Comparison of ENCODE assay signal across 10 cellular contexts in the genomic region with DNA sequence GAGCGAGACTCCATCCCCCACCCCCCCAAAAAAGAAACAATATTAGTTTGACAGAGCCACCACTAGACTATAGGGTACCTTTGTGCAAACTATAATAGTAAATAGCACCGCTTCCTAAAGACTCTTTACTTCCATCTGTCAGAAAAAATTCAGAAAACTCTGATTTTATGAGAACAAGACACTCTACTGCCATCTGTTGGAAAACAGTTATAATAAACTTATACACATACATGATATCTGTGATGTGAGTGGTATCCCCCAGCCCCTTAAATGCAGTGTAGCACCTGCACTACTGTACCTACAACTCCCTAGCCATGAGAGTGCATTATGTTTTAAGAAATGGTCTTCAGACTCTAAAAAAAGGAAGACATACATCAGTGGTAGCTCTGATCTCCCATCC. TPM values are rescaled to one million over a fixed set of nuclear protein-coding genes. Genes with fewer than 3 reads are reported as not detected.
DNase-seq lines count a peak whose midpoint lies in the region; ATAC-seq and TF ChIP-seq lines count a peak whose summit lies in the region.
"Had no signal": no experiment of that assay in that cellular context is flagged by ENCODE, and none has a peak within 500 bp of the region (broad histone marks: within the 10 kb centered on the region; RNA-seq: fewer than 3 reads in every experiment).

No MANE protein-coding gene starts in this region.

- H3K36me3 ChIP-seq in heart right ventricle (peaks cover 0 to 54% (median 8%) of the 10 kb centered on the region in 9 donors), OCI-LY3 (replicated peaks; ENCODE audit: low read depth, low read length) (no peaks in the 10 kb centered on the region), upper lobe of right lung (peaks cover 9% of the 10 kb centered on the region)

- no peak overlapping the region for H3K9ac ChIP-seq in OCI-LY3 (ENCODE audit: low read length)

- no peak overlapping the region for H2AFZ ChIP-seq in OCI-LY3 (ENCODE audit: low read depth, low read length)

- TF ChIP-seq CTCF in heart right ventricle (IDR thresholded peaks at IDR 0.05) (peak in 7 of 9 donors; percentile 31 to 53 (median 39)), OCI-LY3 (IDR thresholded peaks at IDR 0.05; ENCODE audit: low read depth, low read length) (peak; percentile 68), epithelial cell of proximal tubule (conservative IDR thresholded peaks at IDR 0.05; ENCODE audit: low read depth, low read length) (peak; percentile 32), upper lobe of right lung (IDR thresholded peaks at IDR 0.05) (peak; percentile 32)

- H3K9me3 ChIP-seq in heart right ventricle (no peaks in the 10 kb centered on the region), OCI-LY3 (ENCODE audit: insufficient read depth, low read length) (no peaks in the 10 kb centered on the region), upper lobe of right lung (no peaks in the 10 kb centered on the region)

- WGBS in heart right ventricle, 2 donors = 93 to 95% methylated on average over 2 of the region's 2 CpGs

- H3K27ac ChIP-seq in heart right ventricle (peak overlapping the region in 2 of 10 donors; percentile 3 to 71), OCI-LY3 (ENCODE audit: low read length) (no peak overlapping the region), upper lobe of right lung (no peak overlapping the region)

- no peak for DNase-seq in heart right ventricle
- no peak for DNase-seq in Right ventricle myocardium superior
- no peak for DNase-seq in epithelial cell of proximal tubule (ENCODE audit: low read depth)
- no peak for DNase-seq in upper lobe of right lung
- DNase-seq in nucleus accumbens (lab: John Stamatoyannopoulos, UW) = no peak
- no peak for DNase-seq in cerebellar nuclear complex (lab: John Stamatoyannopoulos, UW)
- DNase-seq: GOT3, NCI-H510A treated with DMSO at 0.1 percent for 48 hours had no signal

- H3K4me3 ChIP-seq in heart right ventricle = no peak overlapping the region
- no peak overlapping the region for H3K4me3 ChIP-seq in OCI-LY3 (ENCODE audit: low read length)
- H3K4me3 ChIP-seq in epithelial cell of proximal tubule (ENCODE audit: low read depth, low read length) = no peak overlapping the region
- no peak overlapping the region for H3K4me3 ChIP-seq in upper lobe of right lung

- intact Hi-C loops in heart right ventricle (cut with DNase I) (no loop called here), Right ventricle myocardium superior (cut with DNase I) (no loop called here), upper lobe of right lung (cut with DNase I) (no loop called here)

- H3K4me2 ChIP-seq in OCI-LY3 (ENCODE audit: low read length) = no peak overlapping the region

- H4K20me1 ChIP-seq in OCI-LY3 (ENCODE audit: insufficient read depth, low read length) = no peaks in the 10 kb centered on the region

- H3K4me1 ChIP-seq in heart right ventricle (peaks cover 18 to 70% (median 47%) of the 10 kb centered on the region in 9 donors), OCI-LY3 (ENCODE audit: low read length) (peaks cover 17% of the 10 kb centered on the region), upper lobe of right lung (peaks cover 15% of the 10 kb centered on the region)

- ATAC-seq in heart right ventricle (no peak), Right ventricle myocardium superior (ENCODE audit: poor library complexity) (no peak), upper lobe of right lung (no peak), HG03457 (IDR thresholded peaks at IDR 0.05; ENCODE audit: unreplicated experiment) (no peak)

- H3K27me3 ChIP-seq in heart right ventricle = no peaks in the 10 kb centered on the region
- H3K27me3 ChIP-seq in OCI-LY3 (ENCODE audit: low read depth, low read length) = peaks cover 16% of the 10 kb centered on the region; the same call in 1 of the 2 replicates
- no peaks in the 10 kb centered on the region for H3K27me3 ChIP-seq in upper lobe of right lung

- H3K79me2 ChIP-seq in OCI-LY3 (ENCODE audit: low read length) = no peaks in the 10 kb centered on the region

RNA-seq across cellular contexts. Expression of a gene that starts 47.1 kb away (rescaled TPM):
- total RNA-seq in heart right ventricle = 10 to 100 TPM; 27.8 to 51.5 (median 42.0) TPM
- polyA plus RNA-seq in heart right ventricle = 10 to 100 TPM in 1 of 2 donors, 1 to 10 TPM in 1; 5.4 to 11.3 TPM
- 46.0 TPM for total RNA-seq in Right ventricle myocardium superior
- 25.5 and 26.7 TPM in 2 replicates for total RNA-seq in epithelial cell of proximal tubule
- total RNA-seq in upper lobe of right lung = 78.6 TPM
